In the genomic region with DNA sequence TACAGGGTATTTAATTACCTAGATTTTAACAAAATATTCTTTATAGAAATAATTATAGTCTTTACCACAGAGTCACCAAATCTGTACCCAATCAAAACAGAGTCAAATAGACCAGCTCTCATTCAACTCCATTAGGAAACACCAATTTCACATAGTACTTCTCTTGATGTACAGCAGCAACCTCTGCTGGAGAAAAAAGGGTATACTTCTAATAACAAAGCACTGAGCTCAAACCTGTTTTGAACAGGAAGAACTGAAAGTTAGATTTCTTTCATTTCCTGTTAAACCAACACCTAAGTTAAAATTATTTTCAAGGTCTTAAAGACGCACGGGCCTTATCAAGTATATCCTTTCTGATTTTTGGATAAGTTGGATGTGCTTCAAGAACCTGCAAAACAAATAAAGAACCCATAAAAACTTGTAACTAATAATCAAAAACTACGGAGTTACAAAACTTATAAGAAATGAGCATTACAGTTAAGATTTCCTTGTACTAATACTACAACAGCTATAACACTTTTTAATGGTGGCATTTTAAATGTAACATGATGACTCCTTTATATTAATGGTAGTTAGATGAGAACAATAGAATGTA, we compare ENCODE assay signal across 8 cellular contexts.
DNase-seq lines count a peak whose midpoint lies in the region; ATAC-seq and TF ChIP-seq lines count a peak whose summit lies in the region.

No MANE protein-coding gene starts in this region.

- intact Hi-C loops in activated CD8-positive, alpha-beta T cell treated with anti-CD3 and anti-CD28 coated beads for 36 hours (cut with micrococcal nuclease) = loop anchor here (5.0 kb wide), 1 partner anchor 472 kb away; no protein-coding TSS in a partner anchor

- H3K4me1 Mint-ChIP-seq in activated CD8-positive, alpha-beta T cell treated with anti-CD3 and anti-CD28 coated beads for 36 hours (ENCODE audit: low read depth) = peaks cover 23% of the 10 kb centered on the region

- TF ChIP-seq CTCF in activated CD8-positive, alpha-beta T cell treated with anti-CD3 and anti-CD28 coated beads for 36 hours (IDR thresholded peaks at IDR 0.05) = peak; percentile 53

- H3K36me3 Mint-ChIP-seq in activated CD8-positive, alpha-beta T cell treated with anti-CD3 and anti-CD28 coated beads for 36 hours (ENCODE audit: low read depth) = peaks cover 8% of the 10 kb centered on the region

- peak; percentile 89 for ATAC-seq in GM19395 (IDR thresholded peaks at IDR 0.05; ENCODE audit: unreplicated experiment)
- peak; percentile 92 for ATAC-seq in HG03280 (IDR thresholded peaks at IDR 0.05; ENCODE audit: unreplicated experiment)
- peak; percentile 83 for ATAC-seq in activated CD8-positive, alpha-beta T cell treated with anti-CD3 and anti-CD28 coated beads for 36 hours

- CTCF ChIA-PET in activated CD8-positive, alpha-beta T cell treated with anti-CD3 and anti-CD28 coated beads for 36 hours (lab: Charles Lee) = interaction anchor here (0.6 to 2.1 kb wide), 41 partner anchors 8 to 1171 kb away, joined by 3 to 17 read pairs (median 4); a partner anchor contains a TSS

- DNase-seq in DMS53 (lab: John Stamatoyannopoulos, UW) (peak; percentile 92), NCI-H2227 treated with DMSO at 0.1 percent for 48 hours (lab: John Stamatoyannopoulos, UW) (peak; percentile 91), globus pallidus (ENCODE audit: low spot score) (peak; percentile 62), pulmonary artery endothelial cell (ENCODE audit: low read depth, low spot score) (peak; percentile 10), occipital lobe (lab: John Stamatoyannopoulos, UW) (no peak)
- no peak for DNase-seq in activated CD8-positive, alpha-beta T cell treated with anti-CD3 and anti-CD28 coated beads for 36 hours

- no peak overlapping the region for H3K27ac Mint-ChIP-seq in activated CD8-positive, alpha-beta T cell treated with anti-CD3 and anti-CD28 coated beads for 36 hours

- no peak overlapping the region for H3K4me3 Mint-ChIP-seq in activated CD8-positive, alpha-beta T cell treated with anti-CD3 and anti-CD28 coated beads for 36 hours

- POLR2A ChIA-PET in activated CD8-positive, alpha-beta T cell treated with anti-CD3 and anti-CD28 coated beads for 36 hours (lab: Charles Lee) = interaction anchor here (0.6 kb wide), 1 partner anchor 96 kb away, joined by 3 read pairs; no protein-coding TSS in a partner anchor

- no peaks in the 10 kb centered on the region for H3K9me3 Mint-ChIP-seq in activated CD8-positive, alpha-beta T cell treated with anti-CD3 and anti-CD28 coated beads for 36 hours

- no peaks in the 10 kb centered on the region for H3K27me3 Mint-ChIP-seq in activated CD8-positive, alpha-beta T cell treated with anti-CD3 and anti-CD28 coated beads for 36 hours

Comparison
In these comparisons a context has a peak if more than half of its experiments do, and no peak if none do; other contexts are left out.
1. DNase-seq: peak in DMS53 (single experiment), NCI-H2227 treated with DMSO at 0.1 percent for 48 hours (single experiment), globus pallidus (single experiment) and pulmonary artery endothelial cell (single experiment); none in activated CD8-positive, alpha-beta T cell treated with anti-CD3 and anti-CD28 coated beads for 36 hours (single experiment) and occipital lobe (single experiment).
2. Peak in every context shown above with its lines, with median percentiles within 50 percentile points of each other: ATAC-seq.